24 cellular contexts compared by ENCODE assay signal in the genomic region with DNA sequence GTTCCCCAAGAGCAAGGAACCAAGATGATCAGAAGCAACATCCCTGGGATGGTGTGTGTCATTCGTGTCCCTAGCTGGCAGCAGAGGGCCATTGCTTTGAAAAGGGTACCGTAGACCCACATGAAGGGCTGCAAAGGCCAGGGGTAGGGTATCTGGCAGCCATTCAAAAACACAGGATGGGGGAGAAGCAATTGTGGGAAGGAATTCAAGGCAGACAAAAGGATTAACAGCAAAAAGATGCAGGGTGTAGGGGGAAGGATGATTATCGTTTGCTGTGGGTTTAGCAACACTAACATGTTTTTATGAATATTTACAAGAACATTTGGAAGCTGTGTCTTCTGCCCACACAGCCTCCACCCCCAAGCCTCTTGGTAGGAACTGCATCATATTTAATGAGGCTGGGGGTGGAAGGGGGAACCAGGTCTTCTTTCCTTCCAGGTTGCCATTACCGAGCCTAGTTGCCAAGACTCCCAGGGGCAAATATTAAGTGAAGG.
A peak's percentile ranks its signal among the peaks of the same experiment; 100 is the strongest.
DNase-seq lines count a peak whose midpoint lies in the region; ATAC-seq, FAIRE-seq and TF ChIP-seq lines count a peak whose summit lies in the region.
"Had no signal": no experiment of that assay in that cellular context is flagged by ENCODE, and none has a peak within 500 bp of the region (broad histone marks: within the 10 kb centered on the region; RNA-seq: fewer than 3 reads in every experiment).

No MANE protein-coding gene starts in this region.

- no peak for TF ChIP-seq EP300 in H1 (IDR thresholded peaks at IDR 0.05; ENCODE audit: borderline replicate concordance in 1 of 2, low read depth in 2 of 2, low read length in 2 of 2)

- in situ Hi-C loops in GM13976 (cut with MboI; ENCODE audit: low sequenced_read_pairs, unreplicated experiment) = no loop called here

- TF ChIP-seq POLR2A in breast epithelium (IDR thresholded peaks at IDR 0.05) (no peak), H1 (IDR thresholded peaks at IDR 0.05; ENCODE audit: control extremely low read depth in 1 of 2, low read depth in 2 of 2, low read length in 2 of 2) (no peak)

- H2AK5ac ChIP-seq in H1 (ENCODE audit: low read depth, low read length) = no peak overlapping the region

- H3K14ac ChIP-seq in H1 (ENCODE audit: insufficient read length) = no peak overlapping the region

- ATAC-seq in stimulated activated memory B cell treated with anti-CD40 and anti-IgM and Interleukin-4, amounts not matched to agents 10 μg/mL and 1 μg/mL and 100 μg/mL, for 72 hours = peak; percentile 40
- ATAC-seq in Right ventricle myocardium inferior = no peak

- H3K4me1 Mint-ChIP-seq in MCF 10A (ENCODE audit: insufficient read depth, unreplicated experiment) = peaks cover 11% of the 10 kb centered on the region
- no peaks in the 10 kb centered on the region for H3K4me1 Mint-ChIP-seq in stimulated activated memory B cell treated with anti-CD40 and anti-IgM and Interleukin-4, amounts not matched to agents 10 μg/mL and 1 μg/mL and 100 μg/mL, for 72 hours
- H3K4me1 Mint-ChIP-seq in activated CD4-positive, alpha-beta memory T cell treated with anti-CD3 and anti-CD28 coated beads for 36 hours (ENCODE audit: low read depth) = peaks cover 2% of the 10 kb centered on the region

- peak overlapping the region; percentile 77 for H3K27ac Mint-ChIP-seq in MCF 10A (ENCODE audit: low read depth, unreplicated experiment)
- H3K27ac Mint-ChIP-seq in stimulated activated memory B cell treated with anti-CD40 and anti-IgM and Interleukin-4, amounts not matched to agents 10 μg/mL and 1 μg/mL and 100 μg/mL, for 72 hours = no peak overlapping the region
- H3K27ac Mint-ChIP-seq in activated CD4-positive, alpha-beta memory T cell treated with anti-CD3 and anti-CD28 coated beads for 36 hours = no peak overlapping the region
- H3K27ac Mint-ChIP-seq: CD4-positive, alpha-beta T cell had no signal

- FAIRE-seq in H1 (lab: Jason Lieb, UNC) = no peak
- FAIRE-seq: A549, GM12891, GM18507 had no signal

- peak; percentile 9 to 37; a peak in 2 of 4 replicates for TF ChIP-seq RAD21 in H1 (IDR thresholded peaks at IDR 0.05 in 1 of 2, conservative IDR thresholded peaks at IDR 0.05 in 1 of 2; ENCODE audit: low read depth in 2 of 2, low read length in 2 of 2)

- H3K27ac ChIP-seq in breast epithelium (peak overlapping the region in 1 of 2 donors; percentile 51), HEK293 (ENCODE audit: extremely low read depth, low read depth, low read length) (no peak overlapping the region), H1 (ENCODE audit: low read depth, low read length) (no peak overlapping the region)
- H3K27ac ChIP-seq: A549, BLaER1, Peyer's patch, SJCRH30 had no signal

- H3K9me3 ChIP-seq in breast epithelium (no peaks in the 10 kb centered on the region), HEK293 (ENCODE audit: control insufficient read depth, insufficient read depth, low read depth, low read length) (no peaks in the 10 kb centered on the region), H1 (ENCODE audit: insufficient read depth in 2 of 2, low read depth in 1 of 2, low read length in 1 of 2) (no peaks in the 10 kb centered on the region)
- H3K9me3 ChIP-seq: A549, BLaER1, Caco-2, Peyer's patch, SJCRH30 had no signal

- H3K27me3 Mint-ChIP-seq in MCF 10A (ENCODE audit: insufficient read depth, unreplicated experiment) = peaks cover 71% of the 10 kb centered on the region
- peaks cover 2% of the 10 kb centered on the region for H3K27me3 Mint-ChIP-seq in stimulated activated memory B cell treated with anti-CD40 and anti-IgM and Interleukin-4, amounts not matched to agents 10 μg/mL and 1 μg/mL and 100 μg/mL, for 72 hours
- H3K27me3 Mint-ChIP-seq in activated CD4-positive, alpha-beta memory T cell treated with anti-CD3 and anti-CD28 coated beads for 36 hours = peaks cover 5% of the 10 kb centered on the region
- H3K27me3 Mint-ChIP-seq: CD4-positive, alpha-beta T cell had no signal

- H3K4me3 ChIP-seq in breast epithelium (no peak overlapping the region), HEK293 (ENCODE audit: low read depth, low read length) (no peak overlapping the region), H1 (ENCODE audit: extremely low read depth in 1 of 4, insufficient read depth in 2 of 4, low read depth in 3 of 4, low read length in 4 of 4) (no peak overlapping the region)
- H3K4me3 ChIP-seq: A549, BLaER1, Peyer's patch, SJCRH30 had no signal

- H3K4me1 ChIP-seq in breast epithelium (no peaks in the 10 kb centered on the region), HEK293 (ENCODE audit: control insufficient read depth, insufficient read depth, low read length) (no peaks in the 10 kb centered on the region), H1 (replicated peaks in 1 of 4; ENCODE audit: control insufficient read depth in 3 of 4, insufficient read depth in 4 of 4, low read length in 3 of 4) (no peaks in the 10 kb centered on the region; a peak in 1 of 7 replicates)
- H3K4me1 ChIP-seq: A549, BLaER1, Caco-2, Peyer's patch had no signal

- H4K8ac ChIP-seq in H1 (ENCODE audit: extremely low read depth, insufficient read depth, low read length) = no peak overlapping the region

- H3K4me3 Mint-ChIP-seq in MCF 10A (ENCODE audit: unreplicated experiment) = no peak overlapping the region
- no peak overlapping the region for H3K4me3 Mint-ChIP-seq in stimulated activated memory B cell treated with anti-CD40 and anti-IgM and Interleukin-4, amounts not matched to agents 10 μg/mL and 1 μg/mL and 100 μg/mL, for 72 hours
- H3K4me3 Mint-ChIP-seq in activated CD4-positive, alpha-beta memory T cell treated with anti-CD3 and anti-CD28 coated beads for 36 hours = no peak overlapping the region
- H3K4me3 Mint-ChIP-seq: CD4-positive, alpha-beta T cell had no signal

- BruUV-seq in MCF 10A (replicated peaks; lab: Mats Ljungman, UMichigan) = no TSS peak

- TF ChIP-seq CTCF in MCF 10A (IDR thresholded peaks at IDR 0.05; ENCODE audit: unreplicated experiment) (no peak), breast epithelium (IDR thresholded peaks at IDR 0.05) (no peak), HEK293 (tag by site-specific recombination; IDR thresholded peaks at IDR 0.05) (no peak), H1 (IDR thresholded peaks at IDR 0.05; ENCODE audit: control extremely low read depth in 1 of 3, insufficient read depth in 1 of 3, low read depth in 1 of 3, low read length in 3 of 3) (peak in 2 of 3 experiments; percentile 5 to 17; a peak in 3 of 4 replicates), GM13976 (IDR thresholded peaks at IDR 0.05; ENCODE audit: borderline replicate concordance, control extremely low read depth, extremely low read depth, insufficient read depth, missing control alignments) (no peak)

- no peak overlapping the region for H2BK5ac ChIP-seq in H1 (ENCODE audit: low read depth, low read length)

- H3K4ac ChIP-seq in H1 (replicated peaks; ENCODE audit: insufficient read length, low read depth, low read length) = no peak overlapping the region

- H3K36me3 ChIP-seq in breast epithelium (no peaks in the 10 kb centered on the region), HEK293 (ENCODE audit: control insufficient read depth in 2 of 2, insufficient read depth in 1 of 2, low read length in 2 of 2) (no peaks in the 10 kb centered on the region), H1 (ENCODE audit: control insufficient read depth in 2 of 4, insufficient read depth in 4 of 4, low read length in 3 of 4) (no peaks in the 10 kb centered on the region)
- H3K36me3 ChIP-seq: BLaER1, Peyer's patch, SJCRH30 had no signal

- no peak for DNase-seq in MCF 10A (ENCODE audit: unreplicated experiment)
- DNase-seq in breast epithelium (ENCODE audit: low spot score in 2 of 2) = no peak
- DNase-seq in H1 (ENCODE audit: low read depth in 1 of 2, low spot score in 2 of 2) = no peak
- no peak for DNase-seq in activated CD4-positive, alpha-beta memory T cell treated with anti-CD3 and anti-CD28 coated beads for 36 hours
- DNase-seq in Right ventricle myocardium inferior (ENCODE audit: missing footprints) = no peak
- no peak for DNase-seq in GM13976 (ENCODE audit: low spot score)
- DNase-seq: Caco-2; CD4-positive, alpha-beta T cell; DMS 273 treated with DMSO at 0.1 percent for 48 hours; GOT3; Karpas-422; NCI-H1436; NCI-H2081; NCI-H2171; NCI-H345; NCI-H526; Peyer's patch had no signal

- no peaks in the 10 kb centered on the region for H3K36me3 Mint-ChIP-seq in MCF 10A (ENCODE audit: insufficient read depth, unreplicated experiment)
- no peaks in the 10 kb centered on the region for H3K36me3 Mint-ChIP-seq in stimulated activated memory B cell treated with anti-CD40 and anti-IgM and Interleukin-4, amounts not matched to agents 10 μg/mL and 1 μg/mL and 100 μg/mL, for 72 hours
- no peaks in the 10 kb centered on the region for H3K36me3 Mint-ChIP-seq in activated CD4-positive, alpha-beta memory T cell treated with anti-CD3 and anti-CD28 coated beads for 36 hours

- H2BK12ac ChIP-seq in H1 (ENCODE audit: low read depth, low read length) = no peak overlapping the region

- H2BK20ac ChIP-seq in H1 (ENCODE audit: low read length) = no peak overlapping the region

- POLR2A ChIA-PET in MCF 10A (lab: Yijun Ruan, JAX) (interaction anchor here (0.6 kb wide), 1 partner anchor 221 kb away, joined by 3 read pairs; no protein-coding TSS in a partner anchor), HEK293 (lab: Yijun Ruan, JAX) (no interaction called here), H1 (lab: Charles Lee; ENCODE audit: partially characterized antibody) (no interaction called here)
- POLR2A ChIA-PET in activated CD4-positive, alpha-beta memory T cell treated with anti-CD3 and anti-CD28 coated beads for 36 hours (lab: Charles Lee) = no interaction called here

- H3K9ac ChIP-seq in H1 (replicated peaks in 1 of 4; ENCODE audit: extremely low read depth in 1 of 4, low read depth in 3 of 4, low read length in 3 of 4) = no peak overlapping the region
- H3K9ac ChIP-seq: BLaER1 had no signal

- peak overlapping the region; percentile 21; the same call in 1 of the 2 replicates for H2AFZ ChIP-seq in H1 (ENCODE audit: low read length)

- intact Hi-C loops in MCF 10A (cut with micrococcal nuclease) = no loop called here
- intact Hi-C loops in breast epithelium (cut with DNase I; ENCODE audit: low total_unique reads) = loop anchor here (2.0 kb wide), 1 partner anchor 15 kb away; no protein-coding TSS in a partner anchor
- intact Hi-C loops in activated CD4-positive, alpha-beta memory T cell treated with anti-CD3 and anti-CD28 coated beads for 36 hours (cut with micrococcal nuclease) = no loop called here
- intact Hi-C loops in Right ventricle myocardium inferior (cut with DNase I) = no loop called here

- CTCF ChIA-PET in MCF 10A (lab: Yijun Ruan, JAX) = interaction anchor here (0.6 to 1.7 kb wide), 7 partner anchors 9 to 1572 kb away, joined by 3 to 7 read pairs (median 4); no protein-coding TSS in a partner anchor
- CTCF ChIA-PET in HEK293 (lab: Yijun Ruan, JAX) = no interaction called here
- CTCF ChIA-PET in H1 (lab: Charles Lee; ENCODE audit: partially characterized antibody) = interaction anchor here (2.6 kb wide), 1 partner anchor 14 kb away, joined by 12 read pairs; no protein-coding TSS in a partner anchor
- CTCF ChIA-PET in activated CD4-positive, alpha-beta memory T cell treated with anti-CD3 and anti-CD28 coated beads for 36 hours (lab: Charles Lee) = no interaction called here

- H3K79me1 ChIP-seq in H1 (ENCODE audit: low read depth, low read length) = no peaks in the 10 kb centered on the region

- no peak overlapping the region for H3K23ac ChIP-seq in H1 (ENCODE audit: insufficient read length)

- no peak overlapping the region for H3K18ac ChIP-seq in H1 (ENCODE audit: extremely low read depth, low read length)

- H3K4me2 ChIP-seq in H1 (ENCODE audit: insufficient read depth in 1 of 2, low read depth in 2 of 2, low read length in 2 of 2) = no peak overlapping the region
- H3K4me2 ChIP-seq: A549, BLaER1 had no signal

- no peak overlapping the region for H2BK120ac ChIP-seq in H1 (replicated peaks; ENCODE audit: low read depth, low read length)

- no peaks in the 10 kb centered on the region for H4K20me1 ChIP-seq in H1 (replicated peaks in 1 of 2; ENCODE audit: control insufficient read depth in 1 of 2, insufficient read depth in 2 of 2, low read length in 2 of 2)
- H4K20me1 ChIP-seq: BLaER1 had no signal

- no peaks in the 10 kb centered on the region for H3K79me2 ChIP-seq in H1 (ENCODE audit: control insufficient read depth in 1 of 2, insufficient read depth in 2 of 2, low read length in 2 of 2)

- no peak overlapping the region for H4K91ac ChIP-seq in H1 (replicated peaks; ENCODE audit: insufficient read length, low read length)

- H2BK15ac ChIP-seq in H1 (ENCODE audit: low read length) = no peak overlapping the region

- H3K23me2 ChIP-seq in H1 (ENCODE audit: low read depth, low read length) = no peaks in the 10 kb centered on the region

- no peaks in the 10 kb centered on the region for H3K27me3 ChIP-seq in breast epithelium
- no peaks in the 10 kb centered on the region for H3K27me3 ChIP-seq in H1 (replicated peaks in 1 of 4; ENCODE audit: control insufficient read depth in 3 of 4, extremely low read depth in 1 of 4, insufficient read depth in 3 of 4, low read length in 3 of 4)
- H3K27me3 ChIP-seq: BLaER1, Peyer's patch, SJCRH30 had no signal

- H3K56ac ChIP-seq in H1 (replicated peaks; ENCODE audit: insufficient read length, low read depth, low read length) = no peak overlapping the region

- 90% methylated on average over 4 of the region's 4 CpGs; no CpG with 5 or more reads in 1 of the 2 experiments for WGBS in H1 (ENCODE audit: extremely low coverage in 1 of 2, insufficient coverage in 1 of 2, insufficient read length in 1 of 2, insufficient replicate concordance in 2 of 2, low coverage in 1 of 2, low lambda C conversion rate in 2 of 2, missing lambda C conversion rate in 1 of 2), 2 experiments

- H3K9me3 Mint-ChIP-seq in MCF 10A (ENCODE audit: unreplicated experiment) = no peaks in the 10 kb centered on the region
- no peaks in the 10 kb centered on the region for H3K9me3 Mint-ChIP-seq in stimulated activated memory B cell treated with anti-CD40 and anti-IgM and Interleukin-4, amounts not matched to agents 10 μg/mL and 1 μg/mL and 100 μg/mL, for 72 hours
- H3K9me3 Mint-ChIP-seq in activated CD4-positive, alpha-beta memory T cell treated with anti-CD3 and anti-CD28 coated beads for 36 hours = no peaks in the 10 kb centered on the region
- H3K9me3 Mint-ChIP-seq: CD4-positive, alpha-beta T cell had no signal

- no peak overlapping the region for H4K5ac ChIP-seq in H1 (ENCODE audit: insufficient read length, low read depth, low read length)

Comparison
In these comparisons a context has a peak if more than half of its experiments do, and no peak if none do; other contexts are left out.
1. CTCF ChIP-seq: peak in H1 (2 of 3); none in MCF 10A (single experiment), breast epithelium (0 of 3), HEK293 (single experiment) and GM13976 (single experiment).
2. CTCF ChIA-PET loops: an anchor here in MCF 10A (0.6 to 1.7 kb wide) and H1 (2.6 kb wide); none called in HEK293 and activated CD4-positive, alpha-beta memory T cell treated with anti-CD3 and anti-CD28 coated beads for 36 hours.